In the genomic region with DNA sequence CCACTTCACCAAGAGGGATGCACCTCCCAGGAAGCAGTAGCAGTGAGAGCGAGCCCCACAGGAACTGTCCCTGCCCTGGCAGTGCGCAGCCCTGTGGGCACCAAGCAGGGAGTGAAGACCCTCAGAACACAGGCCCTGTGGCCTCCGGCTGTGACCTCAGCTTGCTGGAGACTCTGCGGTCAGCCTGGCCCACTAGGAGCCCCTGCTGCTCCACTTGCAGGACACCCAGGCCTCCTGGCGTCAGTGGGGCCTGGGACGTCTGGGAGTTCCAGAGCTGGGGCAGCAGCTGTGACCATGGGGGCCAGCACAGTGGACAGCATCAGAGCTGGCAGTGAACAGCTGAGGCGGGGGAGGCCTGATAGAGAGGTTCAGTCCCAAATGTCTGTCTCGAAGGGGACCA, we compare ENCODE assay signal across 27 cellular contexts. TPM values are rescaled to one million over a fixed set of nuclear protein-coding genes. Genes with fewer than 3 reads are reported as not detected.
A peak's percentile ranks its signal among the peaks of the same experiment; 100 is the strongest.
DNase-seq lines count a peak whose midpoint lies in the region; ATAC-seq and TF ChIP-seq lines count a peak whose summit lies in the region.
"Had no signal": no experiment of that assay in that cellular context is flagged by ENCODE, and none has a peak within 500 bp of the region (broad histone marks: within the 10 kb centered on the region; RNA-seq: fewer than 3 reads in every experiment).

No MANE protein-coding gene starts in this region.

- H3K4me1 Mint-ChIP-seq in endodermal cell (peaks cover 32% of the 10 kb centered on the region), osteocyte (ENCODE audit: unreplicated experiment) (peaks cover 48% of the 10 kb centered on the region)
- H3K4me1 Mint-ChIP-seq: activated CD4-positive, alpha-beta T cell treated with anti-CD3 and anti-CD28 coated beads, Interleukin-2, amount 10 ng/mL, durations not matched to agents 24 days and 14 days; activated naive CD4-positive, alpha-beta T cell treated with anti-CD3 and anti-CD28 coated beads, Interleukin-2, amount 50 U/mL, for 24 hours had no signal

- H3K9me3 Mint-ChIP-seq in endodermal cell (peaks cover 9% of the 10 kb centered on the region), osteocyte (ENCODE audit: unreplicated experiment) (no peaks in the 10 kb centered on the region)
- H3K9me3 Mint-ChIP-seq: activated CD4-positive, alpha-beta T cell treated with anti-CD3 and anti-CD28 coated beads, Interleukin-2, amount 10 ng/mL, durations not matched to agents 24 days and 14 days; activated naive CD4-positive, alpha-beta T cell treated with anti-CD3 and anti-CD28 coated beads, Interleukin-2, amount 50 U/mL, for 24 hours; activated T-helper 2 cell treated with anti-CD3 and anti-CD28 coated beads, Interferon-gamma antibody, Interleukin-2, Interleukin-4, amounts not matched to agents 10 μg/mL and 5 μg/mL and 100 μg/mL, durations not matched to agents 14 hours and 24 hours and 36 hours; naive thymus-derived CD8-positive, alpha-beta T cell had no signal

- H3K4me3 Mint-ChIP-seq in endodermal cell, result no peak overlapping the region
- H3K4me3 Mint-ChIP-seq in osteocyte (ENCODE audit: unreplicated experiment), result no peak overlapping the region
- H3K4me3 Mint-ChIP-seq: activated CD4-positive, alpha-beta T cell treated with anti-CD3 and anti-CD28 coated beads, Interleukin-2, amount 10 ng/mL, durations not matched to agents 24 days and 14 days; activated naive CD4-positive, alpha-beta T cell treated with anti-CD3 and anti-CD28 coated beads, Interleukin-2, amount 50 U/mL, for 24 hours; naive thymus-derived CD8-positive, alpha-beta T cell; WTC11 had no signal

- DNase-seq in endodermal cell (peak; percentile 38), osteocyte (ENCODE audit: extremely low spot score, unreplicated experiment) (no peak), upper lobe of right lung (no peak), NCI-H345 treated with DMSO at 0.1 percent for 48 hours (lab: John Stamatoyannopoulos, UW; ENCODE audit: unreplicated experiment) (no peak), GDM1 (lab: John Stamatoyannopoulos, UW) (no peak)
- DNase-seq in stimulated activated CD4-positive, alpha-beta T cell treated with anti-CD3 and anti-CD28 coated beads, Interleukin-15, amount 100 ng/mL, for 24 hours, result no peak
- DNase-seq: activated CD4-positive, alpha-beta T cell treated with anti-CD3 and anti-CD28 coated beads, Interleukin-2, amount 10 ng/mL, durations not matched to agents 24 days and 14 days; activated CD8-positive, alpha-beta memory T cell treated with anti-CD3 and anti-CD28 coated beads for 24 hours; activated T-cell treated with anti-CD3 and anti-CD28 coated beads for 4 hours; amygdala; colonic mucosa; DMS79; effector memory CD4-positive, alpha-beta T cell; erythroblast; head of caudate nucleus; midbrain; naive thymus-derived CD8-positive, alpha-beta T cell; NCI-H1694 treated with DMSO at 0.1 percent for 48 hours; ovary; stimulated activated naive CD4-positive, alpha-beta T cell; T-helper 1 cell had no signal

- peak overlapping the region; percentile 52 for H3K27ac Mint-ChIP-seq in endodermal cell
- H3K27ac Mint-ChIP-seq in osteocyte (ENCODE audit: unreplicated experiment), result peak overlapping the region; percentile 81
- H3K27ac Mint-ChIP-seq: activated CD4-positive, alpha-beta T cell treated with anti-CD3 and anti-CD28 coated beads, Interleukin-2, amount 10 ng/mL, durations not matched to agents 24 days and 14 days; activated naive CD4-positive, alpha-beta T cell treated with anti-CD3 and anti-CD28 coated beads, Interleukin-2, amount 50 U/mL, for 24 hours; activated T-helper 2 cell treated with anti-CD3 and anti-CD28 coated beads, Interferon-gamma antibody, Interleukin-2, Interleukin-4, amounts not matched to agents 10 μg/mL and 5 μg/mL and 100 μg/mL, durations not matched to agents 14 hours and 24 hours and 36 hours; WTC11 had no signal

- TF ChIP-seq CTCF in endodermal cell (conservative IDR thresholded peaks at IDR 0.05) (no peak), osteocyte (IDR thresholded peaks at IDR 0.05) (no peak), upper lobe of right lung (IDR thresholded peaks at IDR 0.05) (no peak)

- no peak overlapping the region for H3K4me3 ChIP-seq in endodermal cell (ENCODE audit: low read length)
- H3K4me3 ChIP-seq in upper lobe of right lung, result no peak overlapping the region
- H3K4me3 ChIP-seq: BLaER1 treated with 17β-estradiol and CSF1 and Interleukin-3, amounts not matched to agents 10 nM and 100 nM; colonic mucosa; ovary; skin epidermis had no signal

- H3K9me3 ChIP-seq in endodermal cell (ENCODE audit: control insufficient read depth, low read length) (peaks cover 7% of the 10 kb centered on the region), upper lobe of right lung (no peaks in the 10 kb centered on the region)
- H3K9me3 ChIP-seq: colonic mucosa, ovary had no signal

- H3K27me3 ChIP-seq in endodermal cell (ENCODE audit: control insufficient read depth, insufficient read depth, low read length, poor library complexity, severe bottlenecking), result no peaks in the 10 kb centered on the region
- H3K27me3 ChIP-seq in upper lobe of right lung, result no peaks in the 10 kb centered on the region
- H3K27me3 ChIP-seq: BLaER1 treated with 17β-estradiol and CSF1 and Interleukin-3, amounts not matched to agents 10 nM and 100 nM; colonic mucosa; ovary had no signal

- H3K27ac ChIP-seq in angular gyrus (ENCODE audit: low read depth, low read length) (peak overlapping the region; percentile 4), endodermal cell (ENCODE audit: low read depth, low read length) (peak overlapping the region; percentile 32), upper lobe of right lung (peak overlapping the region; percentile 38)
- H3K27ac ChIP-seq: BLaER1 treated with 17β-estradiol and CSF1 and Interleukin-3, amounts not matched to agents 10 nM and 100 nM; colonic mucosa; ovary had no signal

- H3K27me3 Mint-ChIP-seq in endodermal cell (ENCODE audit: insufficient read depth) (no peaks in the 10 kb centered on the region), osteocyte (ENCODE audit: unreplicated experiment) (no peaks in the 10 kb centered on the region)
- H3K27me3 Mint-ChIP-seq: activated CD4-positive, alpha-beta T cell treated with anti-CD3 and anti-CD28 coated beads, Interleukin-2, amount 10 ng/mL, durations not matched to agents 24 days and 14 days; activated naive CD4-positive, alpha-beta T cell treated with anti-CD3 and anti-CD28 coated beads, Interleukin-2, amount 50 U/mL, for 24 hours; naive thymus-derived CD8-positive, alpha-beta T cell had no signal

- no peak for ATAC-seq in upper lobe of right lung
- ATAC-seq: naive thymus-derived CD8-positive, alpha-beta T cell; WTC11 had no signal

- intact Hi-C loops in upper lobe of right lung (cut with DNase I), result no loop called here

- 87 to 95% methylated on average over 2 to 8 of the region's 8 CpGs for WGBS in endodermal cell (ENCODE audit: insufficient coverage in 1 of 2, insufficient read length in 1 of 2), 2 experiments

- H3K36me3 Mint-ChIP-seq in endodermal cell (ENCODE audit: low read depth) (peaks cover 7% of the 10 kb centered on the region), osteocyte (ENCODE audit: unreplicated experiment) (peaks cover 48% of the 10 kb centered on the region)
- H3K36me3 Mint-ChIP-seq: activated naive CD4-positive, alpha-beta T cell treated with anti-CD3 and anti-CD28 coated beads, Interleukin-2, amount 50 U/mL, for 24 hours; naive thymus-derived CD8-positive, alpha-beta T cell had no signal

- H3K4me1 ChIP-seq in endodermal cell (ENCODE audit: control insufficient read depth, insufficient read depth, low read length), result peaks cover 3% of the 10 kb centered on the region
- peaks cover 6% of the 10 kb centered on the region for H3K4me1 ChIP-seq in upper lobe of right lung
- H3K4me1 ChIP-seq: BLaER1 treated with 17β-estradiol and CSF1 and Interleukin-3, amounts not matched to agents 10 nM and 100 nM; colonic mucosa had no signal

- no peak overlapping the region for H3K9ac ChIP-seq in endodermal cell (ENCODE audit: extremely low read depth, low read length, poor library complexity, severe bottlenecking)
- H3K9ac ChIP-seq: BLaER1 treated with 17β-estradiol and CSF1 and Interleukin-3, amounts not matched to agents 10 nM and 100 nM had no signal

- no peaks in the 10 kb centered on the region for H3K36me3 ChIP-seq in endodermal cell (ENCODE audit: control insufficient read depth, insufficient read depth, low read length)
- peaks cover 67% of the 10 kb centered on the region for H3K36me3 ChIP-seq in upper lobe of right lung
- H3K36me3 ChIP-seq: colonic mucosa, ovary had no signal

RNA-seq across cellular contexts. Expression of gene PXDC1, which starts 28.3 kb away (rescaled TPM):
- 1 to 10 TPM; 3.3 to 4.6 TPM for total RNA-seq in endodermal cell
- 8.0 TPM for polyA plus RNA-seq in endodermal cell (2013, experiment 1 of 2)
- polyA plus RNA-seq in endodermal cell (2013, experiment 2 of 2), result 9.8 TPM
- total RNA-seq in osteocyte, result 129 and 131 TPM in 2 replicates
- 70.8 TPM for total RNA-seq in upper lobe of right lung
- polyA plus RNA-seq: naive thymus-derived CD8-positive, alpha-beta T cell had no signal

Comparison
In these comparisons a context has a peak if more than half of its experiments do, and no peak if none do; other contexts are left out.
1. RNA of gene PXDC1, which starts 28.3 kb away (total RNA-seq): 129 to 131 TPM in osteocyte and 70.8 TPM in upper lobe of right lung (single experiment); 3.3 to 4.6 TPM in endodermal cell; every median in the first group is over 10 times any median in the second.
2. Peak in every context shown above with its lines, with median percentiles within 50 percentile points of each other: H3K27ac ChIP-seq.